Comparison of ENCODE assay signal across 12 cellular contexts in genomic region chr17:76869878-76870714, GRCh38. TPM values are rescaled to one million over a fixed set of nuclear protein-coding genes. Genes with fewer than 3 reads are reported as not detected.
A peak's percentile ranks its signal among the peaks of the same experiment; 100 is the strongest.
DNase-seq lines count a peak whose midpoint lies in the region; ATAC-seq and TF ChIP-seq lines count a peak whose summit lies in the region.
"Had no signal": no experiment of that assay in that cellular context is flagged by ENCODE, and none has a peak within 500 bp of the region (broad histone marks: within the 10 kb centered on the region; RNA-seq: fewer than 3 reads in every experiment).

No MANE protein-coding gene starts in this region.

- peak overlapping the region; percentile 51 for H3K4me3 Mint-ChIP-seq in endodermal cell
- H3K4me3 Mint-ChIP-seq: activated naive CD4-positive, alpha-beta T cell treated with anti-CD3 and anti-CD28 coated beads for 36 hours; dendritic cell treated with granulocyte-macrophage colony-stimulating factor and Interleukin-4, amounts not matched to agents 40 ng/mL and 50 ng/mL, for 4 days had no signal

- no peak overlapping the region for H2BK5ac ChIP-seq in neuronal stem cell (ENCODE audit: low read length)

- ATAC-seq in GM18520 (IDR thresholded peaks at IDR 0.05; ENCODE audit: unreplicated experiment), result no peak

- no peak overlapping the region for H3K4ac ChIP-seq in neuronal stem cell (ENCODE audit: low read length)

- H3K14ac ChIP-seq in neuronal stem cell (ENCODE audit: low read length), result peak overlapping the region; percentile 12

- H3K36me3 ChIP-seq in GM23248 (ENCODE audit: low read depth), result no peaks in the 10 kb centered on the region
- no peaks in the 10 kb centered on the region for H3K36me3 ChIP-seq in endodermal cell (ENCODE audit: control insufficient read depth, insufficient read depth, low read length)
- peaks cover 2 to 28% of the 10 kb centered on the region in 2 donors for H3K36me3 ChIP-seq in neuronal stem cell (replicated peaks in 1 of 2; ENCODE audit: control insufficient read depth in 2 of 2, insufficient read depth in 2 of 2, low read length in 2 of 2)

- no peak overlapping the region for H2AK5ac ChIP-seq in neuronal stem cell (ENCODE audit: low read depth, low read length)

- 24 to 33% methylated on average over 34 to 47 of the region's 58 CpGs for WGBS in GM23248 (ENCODE audit: low coverage in 1 of 2, low lambda C conversion rate in 2 of 2, missing lambda C conversion rate in 2 of 2), 2 experiments
- whole genome bisulfite sequencing in endodermal cell (ENCODE audit: insufficient coverage in 1 of 2, insufficient read length in 1 of 2), 2 experiments, result 9 to 11% methylated on average over 24 to 58 of the region's 58 CpGs
- no CpG with 5 or more reads among the region's 58 CpGs for WGBS in neuronal stem cell (ENCODE audit: extremely low coverage in 2 of 2, insufficient read length in 2 of 2, insufficient replicate concordance in 1 of 2), 2 donors

- H3K27ac ChIP-seq in GM23248 (no peak overlapping the region), endodermal cell (ENCODE audit: low read depth, low read length) (no peak overlapping the region), neuronal stem cell (replicated peaks; ENCODE audit: low read length) (no peak overlapping the region)

- in situ Hi-C loops in GM23248 (cut with MboI), result loop anchor here (10.0 kb wide), 1 partner anchor 185 kb away; no protein-coding TSS in a partner anchor

- no peaks in the 10 kb centered on the region for H3K9me2 ChIP-seq in GM23248 (ENCODE audit: insufficient read depth)

- H3F3A ChIP-seq in GM23248 (ENCODE audit: insufficient read depth), result peaks cover 6% of the 10 kb centered on the region

- TF ChIP-seq CTCF in endodermal cell (conservative IDR thresholded peaks at IDR 0.05), result no peak

- H3K9ac ChIP-seq in GM23248 (no peak overlapping the region), endodermal cell (ENCODE audit: extremely low read depth, low read length, poor library complexity, severe bottlenecking) (no peak overlapping the region), neuronal stem cell (ENCODE audit: low read depth, low read length, poor library complexity) (peak overlapping the region; percentile 54)

- H3K18ac ChIP-seq in neuronal stem cell (ENCODE audit: low read length), result peak overlapping the region; percentile 51

- peak; percentile 34 for DNase-seq in GM23248
- peak; percentile 9 for DNase-seq in RPMI7951 (ENCODE audit: low read depth)
- DNase-seq in endodermal cell, result peak; percentile 93
- DNase-seq in neuronal stem cell (ENCODE audit: low spot score), result no peak
- DNase-seq in NCI-H2029 treated with DMSO at 0.1 percent for 48 hours (lab: John Stamatoyannopoulos, UW), result no peak
- no peak for DNase-seq in stimulated activated CD4-positive, alpha-beta T cell treated with anti-CD3 and anti-CD28 coated beads, Interleukin-2, amount 100 ng/mL, for 48 hours
- DNase-seq: activated CD4-positive, alpha-beta T cell treated with anti-CD3 and anti-CD28 coated beads, Interleukin-2, amount 50 U/mL, for 4 hours; activated naive CD4-positive, alpha-beta T cell treated with anti-CD3 and anti-CD28 coated beads for 36 hours; Calu3; NCI-H187 had no signal

- no peak overlapping the region for H3K4me3 ChIP-seq in GM23248
- no peak overlapping the region for H3K4me3 ChIP-seq in endodermal cell (ENCODE audit: low read length)
- H3K4me3 ChIP-seq in neuronal stem cell (ENCODE audit: low read length in 2 of 2), result peak overlapping the region; percentile 71 to 85

- H3K27me3 ChIP-seq in GM23248 (replicated peaks; ENCODE audit: insufficient read depth) (peaks cover 10% of the 10 kb centered on the region; the same call in 1 of the 2 replicates), endodermal cell (ENCODE audit: control insufficient read depth, insufficient read depth, low read length, poor library complexity, severe bottlenecking) (peaks cover 44% of the 10 kb centered on the region), neuronal stem cell (ENCODE audit: control insufficient read depth in 3 of 3, insufficient read depth in 3 of 3, low read depth in 1 of 3, low read length in 3 of 3) (peaks cover 5 to 29% (median 8%) of the 10 kb centered on the region in 3 experiments)

- no peak overlapping the region for H4K91ac ChIP-seq in neuronal stem cell (ENCODE audit: low read depth, low read length, poor library complexity)

- no peak overlapping the region for H2BK120ac ChIP-seq in neuronal stem cell (ENCODE audit: low read depth, low read length)

- H2AFZ ChIP-seq in GM23248 (no peak overlapping the region), neuronal stem cell (ENCODE audit: low read length) (peak overlapping the region; percentile 88)

- H4K8ac ChIP-seq in neuronal stem cell (ENCODE audit: low read depth, low read length), result no peak overlapping the region

- no peaks in the 10 kb centered on the region for H3K36me3 Mint-ChIP-seq in endodermal cell (ENCODE audit: low read depth)

- H2BK15ac ChIP-seq in neuronal stem cell (ENCODE audit: low read length), result no peak overlapping the region

- no peaks in the 10 kb centered on the region for H3K9me3 ChIP-seq in GM23248 (ENCODE audit: low read depth)
- no peaks in the 10 kb centered on the region for H3K9me3 ChIP-seq in endodermal cell (ENCODE audit: control insufficient read depth, low read length)
- peaks cover 0 to 3% of the 10 kb centered on the region in 2 donors for H3K9me3 ChIP-seq in neuronal stem cell (replicated peaks in 1 of 2; ENCODE audit: control insufficient read depth in 2 of 2, insufficient read depth in 1 of 2, low read depth in 1 of 2, low read length in 2 of 2)

- H3K27me3 Mint-ChIP-seq in endodermal cell (ENCODE audit: insufficient read depth), result peaks cover 28% of the 10 kb centered on the region

- peaks cover 34% of the 10 kb centered on the region for H3K4me1 ChIP-seq in GM23248 (ENCODE audit: insufficient read depth)
- H3K4me1 ChIP-seq in endodermal cell (ENCODE audit: control insufficient read depth, insufficient read depth, low read length), result no peaks in the 10 kb centered on the region
- peaks cover 6 to 7% of the 10 kb centered on the region in 2 donors for H3K4me1 ChIP-seq in neuronal stem cell (ENCODE audit: control insufficient read depth in 2 of 2, insufficient read depth in 1 of 2, low read depth in 1 of 2, low read length in 2 of 2)

- peaks cover 13% of the 10 kb centered on the region for H3K4me1 Mint-ChIP-seq in endodermal cell

- no peak overlapping the region for H3K23ac ChIP-seq in neuronal stem cell (ENCODE audit: low read depth, low read length, poor library complexity)

- H3K4me2 ChIP-seq in GM23248 (ENCODE audit: unreplicated experiment), result no peak overlapping the region
- peak overlapping the region; percentile 80 for H3K4me2 ChIP-seq in neuronal stem cell (ENCODE audit: insufficient read depth, low read length, poor library complexity, severe bottlenecking)

- peaks cover 2% of the 10 kb centered on the region for H3K79me1 ChIP-seq in neuronal stem cell (ENCODE audit: low read depth, low read length)

- no peaks in the 10 kb centered on the region for H4K20me1 ChIP-seq in GM23248 (ENCODE audit: insufficient read depth)

- no peaks in the 10 kb centered on the region for H3K9me3 Mint-ChIP-seq in endodermal cell

- no peak overlapping the region for H3K27ac Mint-ChIP-seq in endodermal cell
- H3K27ac Mint-ChIP-seq: activated naive CD4-positive, alpha-beta T cell treated with anti-CD3 and anti-CD28 coated beads for 36 hours; dendritic cell treated with granulocyte-macrophage colony-stimulating factor and Interleukin-4, amounts not matched to agents 40 ng/mL and 50 ng/mL, for 4 days had no signal

- no peaks in the 10 kb centered on the region for H3K79me2 ChIP-seq in GM23248 (ENCODE audit: insufficient read depth)

- H2BK12ac ChIP-seq in neuronal stem cell (ENCODE audit: low read length), result no peak overlapping the region

RNA-seq across cellular contexts. Expression of gene MGAT5B, which starts 1.9 kb away (rescaled TPM):
- total RNA-seq in GM23248 (2014; rRNA removed; shearing (Covaris generic)), result 0.11 TPM in 1 of 2 replicates, not detected in the other
- polyA plus RNA-seq in GM23248 (2016; fragmentation: Nextera tagmentation; extraction: Ambion mirVana), result 0.16 TPM in 1 of 2 replicates, not detected in the other
- total RNA-seq in RPMI7951 (2014; rRNA removed; shearing (Covaris generic)), result 4.9 and 6.9 TPM in 2 replicates
- total RNA-seq in endodermal cell, result 1 to 10 TPM; 2.9 to 3.3 TPM
- polyA plus RNA-seq in endodermal cell (2013, experiment 1 of 2), result 7.2 TPM
- polyA plus RNA-seq in endodermal cell (2013, experiment 2 of 2), result 7.2 TPM
- 5.6 TPM for polyA plus RNA-seq in neuronal stem cell (2013, experiment 1 of 2)
- 5.4 TPM for polyA plus RNA-seq in neuronal stem cell (2013, experiment 2 of 2)

Comparison
In these comparisons a context has a peak if more than half of its experiments do, and no peak if none do; other contexts are left out.
1. DNase-seq: peak in GM23248 (single experiment), RPMI7951 (single experiment) and endodermal cell (single experiment); none in neuronal stem cell (single experiment), NCI-H2029 treated with DMSO at 0.1 percent for 48 hours (single experiment) and stimulated activated CD4-positive, alpha-beta T cell treated with anti-CD3 and anti-CD28 coated beads, Interleukin-2, amount 100 ng/mL, for 48 hours (0 of 2).
2. H3K4me3 ChIP-seq: peak in neuronal stem cell (2 of 2); none in GM23248 (single experiment) and endodermal cell (single experiment).